1 cellular context compared by ENCODE assay signal in the genomic region with DNA sequence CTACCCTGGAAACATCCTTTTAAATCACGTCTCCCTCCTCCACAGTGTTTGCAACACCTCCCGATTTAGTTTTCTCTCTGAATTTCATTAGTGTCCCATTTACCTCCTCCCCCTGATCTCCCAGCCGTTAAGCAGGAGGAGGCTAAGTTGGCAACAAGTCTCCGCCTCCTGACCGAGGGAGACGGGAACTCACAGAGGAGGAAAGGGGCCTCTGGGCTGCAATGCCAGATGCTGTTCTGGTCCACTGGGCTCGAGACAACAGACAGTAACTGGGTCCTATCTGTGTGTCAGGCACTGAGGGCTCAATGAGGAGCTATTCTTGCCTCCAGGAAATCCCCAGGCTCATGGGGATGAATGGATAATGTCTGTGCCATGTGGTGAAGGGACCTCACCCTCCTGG.
TF ChIP-seq lines count a peak whose summit lies in the region.

No MANE protein-coding gene starts in this region.

TF ChIP-seq in IMR-90, 13 proteins besides CTCF, POLR2A, EP300 and RAD21:
- TF ChIP-seq MAFK (IDR thresholded peaks at IDR 0.05; ENCODE audit: low read depth, low read length) (no peak), FOS (IDR thresholded peaks at IDR 0.05; ENCODE audit: low read depth, low read length) (no peak)
